In the genomic region with DNA sequence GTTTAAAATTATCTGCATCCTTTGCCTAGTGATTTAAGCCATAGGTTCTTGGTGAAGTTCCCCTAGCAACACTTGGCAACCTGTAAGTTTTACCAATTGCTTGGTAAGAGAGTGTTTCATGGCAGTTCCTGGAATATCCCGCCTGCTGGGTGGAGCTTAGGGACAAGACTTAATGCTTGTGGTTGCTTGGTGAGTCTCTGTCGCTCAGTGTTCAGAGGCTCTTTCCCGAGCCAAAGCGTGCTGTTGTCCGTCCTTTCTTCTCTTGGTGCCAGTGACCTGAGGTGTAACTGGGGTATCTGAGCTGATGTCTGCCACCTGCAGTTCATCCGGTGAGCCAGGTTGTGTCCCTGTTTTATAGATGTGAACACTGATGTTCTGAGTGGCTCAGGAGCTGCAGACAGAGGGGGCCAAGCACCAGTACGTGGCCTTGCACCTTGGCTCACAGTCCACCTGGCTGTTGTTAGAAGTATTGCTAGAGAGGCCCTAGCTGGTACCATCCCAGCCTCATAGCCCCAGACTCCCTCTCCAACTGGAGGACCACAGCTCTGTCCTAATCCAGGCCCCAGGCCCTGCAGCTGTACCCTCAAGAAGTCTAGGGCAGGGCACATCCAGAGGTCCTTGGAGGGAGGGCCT, we compare ENCODE assay signal across 12 cellular contexts. TPM values are rescaled to one million over a fixed set of nuclear protein-coding genes. Genes with fewer than 3 reads are reported as not detected.
DNase-seq lines count a peak whose midpoint lies in the region; TF ChIP-seq lines count a peak whose summit lies in the region.
"Had no signal": no experiment of that assay in that cellular context is flagged by ENCODE, and none has a peak within 500 bp of the region (broad histone marks: within the 10 kb centered on the region; RNA-seq: fewer than 3 reads in every experiment).

No MANE protein-coding gene starts in this region.

- H3K27ac Mint-ChIP-seq in progenitor cell of endocrine pancreas: no peak overlapping the region

- peak; percentile 31 for TF ChIP-seq CTCF in epithelial cell of esophagus (IDR thresholded peaks at IDR 0.05; ENCODE audit: insufficient read depth, low read depth, low read length, missing control alignments)
- TF ChIP-seq CTCF in progenitor cell of endocrine pancreas (IDR thresholded peaks at IDR 0.05; ENCODE audit: unreplicated experiment): peak; percentile 43

- no peaks in the 10 kb centered on the region for H3K9me3 Mint-ChIP-seq in progenitor cell of endocrine pancreas (ENCODE audit: low read depth)

- no peaks in the 10 kb centered on the region for H3K36me3 Mint-ChIP-seq in progenitor cell of endocrine pancreas (ENCODE audit: insufficient read depth)

- DNase-seq in NCI-H748 (lab: John Stamatoyannopoulos, UW; ENCODE audit: unreplicated experiment): peak; percentile 65
- no peak for DNase-seq in NCI-H748 treated with DMSO at 0.1 percent for 48 hours (lab: John Stamatoyannopoulos, UW)
- peak; percentile 8 to 43 for DNase-seq in NCI-H526 (lab: John Stamatoyannopoulos, UW)
- DNase-seq in epithelial cell of esophagus (ENCODE audit: low read depth): no peak
- no peak for DNase-seq in progenitor cell of endocrine pancreas (ENCODE audit: low spot score, unreplicated experiment)
- no peak for DNase-seq in activated effector memory CD4-positive, alpha-beta T cell treated with anti-CD3 and anti-CD28 coated beads, Interleukin-2, amount 50 U/mL, for 16 hours
- no peak for DNase-seq in NCI-H345 (lab: John Stamatoyannopoulos, UW)
- DNase-seq in retina: no peak
- DNase-seq: heart left ventricle, NCI-H2029 treated with DMSO at 0.1 percent for 48 hours, occipital lobe had no signal

- H3K4me3 Mint-ChIP-seq in progenitor cell of endocrine pancreas (ENCODE audit: low read depth): no peak overlapping the region
- H3K4me3 Mint-ChIP-seq: B cell had no signal

- no peaks in the 10 kb centered on the region for H3K27me3 Mint-ChIP-seq in progenitor cell of endocrine pancreas
- H3K27me3 Mint-ChIP-seq: B cell had no signal

- no peak overlapping the region for H3K4me3 ChIP-seq in epithelial cell of esophagus (ENCODE audit: low read length)
- H3K4me3 ChIP-seq: heart left ventricle had no signal

- H3K4me1 Mint-ChIP-seq in progenitor cell of endocrine pancreas (ENCODE audit: low read depth): peaks cover 24% of the 10 kb centered on the region

RNA-seq across cellular contexts. Expression of a gene that starts 16.1 kb away (rescaled TPM):
- total RNA-seq in progenitor cell of endocrine pancreas: 36.5 and 37.1 TPM in 2 replicates

Comparison
In these comparisons a context has a peak if more than half of its experiments do, and no peak if none do; other contexts are left out.
1. DNase-seq: peak in NCI-H748 (single experiment) and NCI-H526 (2 of 2); none in NCI-H748 treated with DMSO at 0.1 percent for 48 hours (single experiment), epithelial cell of esophagus (single experiment), progenitor cell of endocrine pancreas (single experiment), activated effector memory CD4-positive, alpha-beta T cell treated with anti-CD3 and anti-CD28 coated beads, Interleukin-2, amount 50 U/mL, for 16 hours (single experiment), NCI-H345 (single experiment) and retina (single experiment).